In genomic region chr7:132573237-132573636, GRCh38 we compare ENCODE assay signal across 1 cellular context.
A peak's percentile ranks its signal among the peaks of the same experiment; 100 is the strongest.
TF ChIP-seq lines count a peak whose summit lies in the region.

No MANE protein-coding gene starts in this region.

TF ChIP-seq in K562, 482 proteins besides CTCF, POLR2A, EP300 and RAD21:
- TF ChIP-seq PREB (CRISPR knock-in tag; IDR thresholded peaks at IDR 0.05) (0 out of 2 replicates have a peak, but pooled peaks have one; percentile 30), NUFIP1 (IDR thresholded peaks at IDR 0.05; ENCODE audit: partially characterized antibody) (no peak)
